19 cellular contexts compared by ENCODE assay signal in genomic region chr19:8536282-8536681, GRCh38. TPM values are rescaled to one million over a fixed set of nuclear protein-coding genes. Genes with fewer than 3 reads are reported as not detected.
"Had no signal": no experiment of that assay in that cellular context is flagged by ENCODE, and none has a peak within 500 bp of the region (broad histone marks: within the 10 kb centered on the region; RNA-seq: fewer than 3 reads in every experiment).

No MANE protein-coding gene starts in this region.

- H3K4me3 Mint-ChIP-seq: activated CD4-positive, alpha-beta T cell treated with anti-CD3 and anti-CD28 coated beads, Interleukin-2, amount 10 ng/mL, durations not matched to agents 24 days and 14 days; activated naive CD8-positive, alpha-beta T cell treated with anti-CD3 and anti-CD28 coated beads for 36 hours had no signal

- H3K27me3 ChIP-seq: cardiac muscle cell, left lung had no signal

- H3K4me1 Mint-ChIP-seq: activated CD4-positive, alpha-beta T cell treated with anti-CD3 and anti-CD28 coated beads, Interleukin-2, amount 10 ng/mL, durations not matched to agents 24 days and 14 days; activated naive CD8-positive, alpha-beta T cell treated with anti-CD3 and anti-CD28 coated beads for 36 hours; naive B cell had no signal

- H3K4me3 ChIP-seq: cardiac muscle cell, left lung, mucosa of descending colon, SK-N-MC, smooth muscle cell had no signal

- DNase-seq: activated CD4-positive, alpha-beta T cell treated with anti-CD3 and anti-CD28 coated beads, Interleukin-2, amount 10 ng/mL, durations not matched to agents 24 days and 14 days; activated CD4-positive, CD25-positive, alpha-beta regulatory T cell; activated naive CD4-positive, alpha-beta T cell; activated naive CD8-positive, alpha-beta T cell treated with anti-CD3 and anti-CD28 coated beads for 36 hours; amniotic stem cell; erythroblast; foreskin melanocyte; head of caudate nucleus; kidney; left lung; mammary epithelial cell; mucosa of descending colon; naive B cell; stimulated activated CD4-positive, alpha-beta T cell treated with anti-CD3 and anti-CD28 coated beads, Interleukin-4, amount 100 ng/mL, for 1 hour had no signal

- H3K27me3 Mint-ChIP-seq: activated CD4-positive, alpha-beta T cell treated with anti-CD3 and anti-CD28 coated beads, Interleukin-2, amount 10 ng/mL, durations not matched to agents 24 days and 14 days; activated naive CD8-positive, alpha-beta T cell treated with anti-CD3 and anti-CD28 coated beads for 36 hours; naive B cell had no signal

- H3K9me3 Mint-ChIP-seq: activated CD4-positive, alpha-beta T cell treated with anti-CD3 and anti-CD28 coated beads, Interleukin-2, amount 10 ng/mL, durations not matched to agents 24 days and 14 days; activated naive CD8-positive, alpha-beta T cell treated with anti-CD3 and anti-CD28 coated beads for 36 hours; naive B cell had no signal

- H3K9me3 ChIP-seq: left lung, mucosa of descending colon had no signal

- H3K27ac ChIP-seq: cardiac muscle cell, left lung, SK-N-MC had no signal

- H3K4me2 ChIP-seq: smooth muscle cell had no signal

- H3K27ac Mint-ChIP-seq: activated CD4-positive, alpha-beta T cell treated with anti-CD3 and anti-CD28 coated beads, Interleukin-2, amount 10 ng/mL, durations not matched to agents 24 days and 14 days; activated naive CD8-positive, alpha-beta T cell treated with anti-CD3 and anti-CD28 coated beads for 36 hours had no signal

- ATAC-seq: left lung, mucosa of descending colon, sciatic nerve had no signal

RNA-seq across cellular contexts. Expression of gene PRAM1, which starts 33.8 kb away (rescaled TPM):
- total RNA-seq: dermis microvascular lymphatic vessel endothelial cell, mammary epithelial cell, smooth muscle cell had no signal
- polyA plus RNA-seq: mammary epithelial cell had no signal

RNA-seq across cellular contexts. Expression of gene MYO1F, which starts 41.0 kb away (rescaled TPM):
- total RNA-seq: smooth muscle cell had no signal
